Comparison of ENCODE assay signal across 19 cellular contexts in genomic region chr17:70525976-70526375, GRCh38.
DNase-seq lines count a peak whose midpoint lies in the region; ATAC-seq and TF ChIP-seq lines count a peak whose summit lies in the region.
"Had no signal": no experiment of that assay in that cellular context is flagged by ENCODE, and none has a peak within 500 bp of the region (broad histone marks: within the 10 kb centered on the region; RNA-seq: fewer than 3 reads in every experiment).

No MANE protein-coding gene starts in this region.

- DNase-seq in NCI-H748 (lab: John Stamatoyannopoulos, UW; ENCODE audit: unreplicated experiment) (peak; percentile 49), NCI-H748 treated with DMSO at 0.1 percent for 48 hours (lab: John Stamatoyannopoulos, UW) (no peak), left colon (peak; percentile 29 to 57), transverse colon (peak; percentile 37), NCI-H1092 (lab: John Stamatoyannopoulos, UW) (no peak), T-helper 1 cell (no peak)
- DNase-seq: BE2C; Caco-2; CD4-positive, alpha-beta T cell; DMS 273 treated with DMSO at 0.1 percent for 48 hours; H9; MV-4-11; NCI-H187; NCI-H446 treated with DMSO at 0.1 percent for 48 hours; NCI-H82; SIG-M5 had no signal

- no peak overlapping the region for H3K4me3 ChIP-seq in HEK293 (ENCODE audit: low read depth, low read length)
- no peak overlapping the region for H3K4me3 ChIP-seq in transverse colon

- intact Hi-C loops in left colon (cut with DNase I, micrococcal nuclease) (no loop called here), transverse colon (cut with DNase I; ENCODE audit: low total_unique reads) (no loop called here)

- H3K36me3 ChIP-seq in HEK293 (ENCODE audit: control insufficient read depth in 2 of 2, insufficient read depth in 1 of 2, low read length in 2 of 2): no peaks in the 10 kb centered on the region
- H3K36me3 ChIP-seq in transverse colon: no peaks in the 10 kb centered on the region
- H3K36me3 ChIP-seq: BE2C had no signal

- no peak overlapping the region for H3K27ac ChIP-seq in HEK293 (ENCODE audit: extremely low read depth, low read depth, low read length)
- no peak overlapping the region for H3K27ac ChIP-seq in transverse colon

- 57 to 58% methylated on average over 1 to 5 of the region's 5 CpGs for WGBS in transverse colon (ENCODE audit: low coverage in 1 of 2), 2 donors

- no peak for TF ChIP-seq EP300 in transverse colon (IDR thresholded peaks at IDR 0.05; ENCODE audit: low read depth)

- in situ Hi-C loops in transverse colon (cut with MboI; ENCODE audit: low pct_ligation_motif_present in 1 of 4, low pct_unique_long_range_greater_than_20kb in 1 of 4, low sequenced_read_pairs in 3 of 4): no loop called here

- no peaks in the 10 kb centered on the region for H3K27me3 ChIP-seq in transverse colon
- H3K27me3 ChIP-seq: BE2C had no signal

- CTCF ChIA-PET in HEK293 (lab: Yijun Ruan, JAX): no interaction called here

- POLR2A ChIA-PET in HEK293 (lab: Yijun Ruan, JAX): no interaction called here

- TF ChIP-seq CTCF in HEK293 (tag by site-specific recombination; IDR thresholded peaks at IDR 0.05) (no peak), transverse colon (IDR thresholded peaks at IDR 0.05) (no peak)

- peak; percentile 99 for ATAC-seq in left colon
- ATAC-seq: Panc1, SK-N-SH treated with all-trans-retinoic acid at 6 μM for 48 hours had no signal

- no peaks in the 10 kb centered on the region for H3K9me3 ChIP-seq in HEK293 (ENCODE audit: control insufficient read depth, insufficient read depth, low read depth, low read length)
- no peaks in the 10 kb centered on the region for H3K9me3 ChIP-seq in transverse colon
- H3K9me3 ChIP-seq: BE2C, Caco-2 had no signal

- peaks cover 6% of the 10 kb centered on the region; the same call in 1 of the 2 replicates for H3K4me1 ChIP-seq in HEK293 (ENCODE audit: control insufficient read depth, insufficient read depth, low read length)
- H3K4me1 ChIP-seq in transverse colon: no peaks in the 10 kb centered on the region

- TF ChIP-seq POLR2A in transverse colon (IDR thresholded peaks at IDR 0.05): no peak

TF ChIP-seq in HEK293, 187 proteins besides CTCF, POLR2A, EP300 and RAD21:
- TF ChIP-seq ZNF184 (tag by site-specific recombination; IDR thresholded peaks at IDR 0.05): no peak
- 0 out of 2 replicates have a peak, but pooled peaks have one; percentile 14 for TF ChIP-seq WT1 (tag by site-specific recombination; IDR thresholded peaks at IDR 0.05)

Comparison
In these comparisons a context has a peak if more than half of its experiments do, and no peak if none do; other contexts are left out.
1. DNase-seq: peak in NCI-H748 (single experiment), left colon (2 of 2) and transverse colon (single experiment); none in NCI-H748 treated with DMSO at 0.1 percent for 48 hours (single experiment), NCI-H1092 (single experiment) and T-helper 1 cell (0 of 5).